Comparison of ENCODE assay signal across 23 cellular contexts in genomic region chr14:86481105-86481504, GRCh38.
DNase-seq lines count a peak whose midpoint lies in the region; ATAC-seq, FAIRE-seq and TF ChIP-seq lines count a peak whose summit lies in the region.
"Had no signal": no experiment of that assay in that cellular context is flagged by ENCODE, and none has a peak within 500 bp of the region (broad histone marks: within the 10 kb centered on the region; RNA-seq: fewer than 3 reads in every experiment).

No MANE protein-coding gene starts in this region.

- intact Hi-C loops in testis (cut with DNase I; ENCODE audit: low total_unique reads): no loop called here

- peak; percentile 9 for DNase-seq in HCEC 1CT
- DNase-seq in RCC 7860 (ENCODE audit: low spot score): peak; percentile 4
- DNase-seq in fibroblast of pulmonary artery (ENCODE audit: low read depth): peak; percentile 37
- peak; percentile 14 for DNase-seq in retinal pigment epithelial cell (ENCODE audit: low read depth)
- no peak for DNase-seq in activated gamma-delta T cell (lab: John Stamatoyannopoulos, UW)
- no peak for DNase-seq in testis
- DNase-seq in nucleus accumbens (lab: John Stamatoyannopoulos, UW): no peak
- DNase-seq: activated CD4-positive, alpha-beta memory T cell treated with anti-CD3 and anti-CD28 coated beads for 36 hours; activated naive CD4-positive, alpha-beta T cell treated with anti-CD3 and anti-CD28 coated beads, Interleukin-2, amount 10 ng/mL, durations not matched to agents 7 days and 5 days; Calu3; cortex of kidney; GF-D8; NCI-H1105 treated with DMSO at 0.1 percent for 48 hours; NCI-H748 treated with DMSO at 0.1 percent for 48 hours; PC-3; spleen; stimulated activated CD4-positive, alpha-beta T cell treated with anti-CD3 and anti-CD28 coated beads, Interleukin-4, amount 100 ng/mL, for 4 hours had no signal

- no peak overlapping the region for H3K4me3 ChIP-seq in fibroblast of pulmonary artery (replicated peaks; ENCODE audit: low read depth, low read length)
- no peak overlapping the region for H3K4me3 ChIP-seq in retinal pigment epithelial cell (ENCODE audit: low read length)
- no peak overlapping the region for H3K4me3 ChIP-seq in testis
- H3K4me3 ChIP-seq: GM12878, neural progenitor cell, SJSA1, spleen had no signal

- no peak for FAIRE-seq in RCC 7860 (lab: Jason Lieb, UNC)
- FAIRE-seq: frontal cortex, GM12878 had no signal

- no peak for TF ChIP-seq POLR2A in testis (IDR thresholded peaks at IDR 0.05)

- no peaks in the 10 kb centered on the region for H3K9me3 ChIP-seq in testis
- H3K9me3 ChIP-seq: SJSA1, spleen had no signal

- H3K27me3 ChIP-seq in testis: no peaks in the 10 kb centered on the region
- H3K27me3 ChIP-seq: neural progenitor cell, SJSA1, spleen had no signal

- TF ChIP-seq CTCF in fibroblast of pulmonary artery (IDR thresholded peaks at IDR 0.05; ENCODE audit: low read length, missing control alignments) (no peak), retinal pigment epithelial cell (conservative IDR thresholded peaks at IDR 0.05; ENCODE audit: low read depth, low read length) (no peak), testis (IDR thresholded peaks at IDR 0.05) (no peak)

- no peak for ATAC-seq in GM19351 (IDR thresholded peaks at IDR 0.05; ENCODE audit: unreplicated experiment)
- ATAC-seq: GM12878, PC-3 had no signal

- H3K4me1 ChIP-seq in testis: no peaks in the 10 kb centered on the region
- H3K4me1 ChIP-seq: neural progenitor cell, SJSA1, spleen had no signal

- H3K36me3 ChIP-seq in testis (ENCODE audit: low read depth, missing control alignments): no peaks in the 10 kb centered on the region
- H3K36me3 ChIP-seq: neural progenitor cell, SJSA1, spleen had no signal

- no peak overlapping the region for H3K27ac ChIP-seq in testis
- H3K27ac ChIP-seq: KMS-11, neural progenitor cell, SJSA1, spleen had no signal

Comparison
In these comparisons a context has a peak if more than half of its experiments do, and no peak if none do; other contexts are left out.
1. DNase-seq: peak in HCEC 1CT (single experiment), RCC 7860 (single experiment), fibroblast of pulmonary artery (single experiment) and retinal pigment epithelial cell (single experiment); none in activated gamma-delta T cell (single experiment), testis (single experiment) and nucleus accumbens (0 of 56).